Comparison of ENCODE assay signal across 8 cellular contexts in the genomic region with DNA sequence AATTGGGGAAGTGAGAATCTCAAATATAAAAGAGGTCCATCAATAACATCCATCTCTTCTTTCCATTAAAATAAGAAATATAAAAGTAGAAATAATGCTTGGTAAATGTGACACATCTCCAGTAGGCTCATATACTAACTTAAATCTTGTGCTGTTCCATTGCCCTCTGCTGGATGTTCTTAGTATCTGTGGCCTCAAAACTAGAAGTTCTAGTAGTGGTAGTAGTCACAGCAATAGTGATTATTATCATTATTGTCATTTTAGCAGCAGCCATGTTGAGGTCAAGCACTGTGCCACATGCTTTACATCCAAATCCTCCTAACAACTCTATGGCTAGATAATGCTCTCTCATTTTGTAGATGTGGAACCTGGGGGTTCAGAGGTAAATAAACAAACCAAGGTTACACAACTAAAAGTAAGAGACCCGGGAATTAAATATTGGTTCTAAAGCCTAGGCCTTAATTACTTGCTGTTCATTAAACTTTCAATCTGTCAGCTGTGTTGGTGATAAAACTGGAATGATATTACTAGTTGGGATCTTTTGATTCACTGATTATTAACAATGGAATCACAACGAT. TPM values are rescaled to one million over a fixed set of nuclear protein-coding genes. Genes with fewer than 3 reads are reported as not detected.
DNase-seq lines count a peak whose midpoint lies in the region; ATAC-seq and TF ChIP-seq lines count a peak whose summit lies in the region.

No MANE protein-coding gene starts in this region.

- H3K4me1 ChIP-seq in BE2C, result no peaks in the 10 kb centered on the region

- no peaks in the 10 kb centered on the region for H3K27me3 ChIP-seq in BE2C

- no peaks in the 10 kb centered on the region for H3K9me3 ChIP-seq in BE2C

- H3K4me3 ChIP-seq in BE2C (ENCODE audit: low read depth, low read length) (no peak overlapping the region), fibroblast of villous mesenchyme (ENCODE audit: low read depth, low read length) (no peak overlapping the region)

- DNase-seq in BE2C, result peak; percentile 42
- peak; percentile 62 for DNase-seq in NCI-H2196 (lab: John Stamatoyannopoulos, UW; ENCODE audit: unreplicated experiment)
- peak; percentile 78 for DNase-seq in fibroblast of villous mesenchyme (ENCODE audit: low read depth)
- no peak for DNase-seq in omental fat pad (ENCODE audit: low spot score)
- DNase-seq in T1000 (lab: John Stamatoyannopoulos, UW), result no peak

- no peaks in the 10 kb centered on the region for H3K36me3 ChIP-seq in BE2C

- H3K27ac ChIP-seq in VCaP, result peak overlapping the region; percentile 41

- TF ChIP-seq CTCF in BE2C (IDR thresholded peaks at IDR 0.05; ENCODE audit: low read depth, low read length) (peak; percentile 86), VCaP (conservative IDR thresholded peaks at IDR 0.05) (peak; percentile 85), fibroblast of villous mesenchyme (IDR thresholded peaks at IDR 0.05; ENCODE audit: insufficient read depth, low read depth, low read length) (peak; percentile 76), omental fat pad (IDR thresholded peaks at IDR 0.05) (peak in 1 of 3 donors; percentile 49)

- TF ChIP-seq POLR2A in GM18505 (IDR thresholded peaks at IDR 0.05; ENCODE audit: borderline replicate concordance, extremely low read depth, insufficient read depth, insufficient read length), result no peak

- ATAC-seq in GM18505 (IDR thresholded peaks at IDR 0.05; ENCODE audit: unreplicated experiment) (peak; percentile 47), HG03196 (IDR thresholded peaks at IDR 0.05; ENCODE audit: unreplicated experiment) (peak; percentile 52), omental fat pad (ENCODE audit: low FRiP score) (peak; percentile 83)

RNA-seq across cellular contexts. Expression of a gene that starts 20.2 kb away (rescaled TPM):
- polyA plus RNA-seq in BE2C (2012; ENCODE audit: insufficient read depth, insufficient read length, low read depth), result not detected
- total RNA-seq in fibroblast of villous mesenchyme, result not detected in 2 replicates
- total RNA-seq in omental fat pad, result 1 to 10 TPM in 2 of 4 donors, under 1 TPM in 2; 0.32 to 1.7 (median 0.73) TPM

RNA-seq across cellular contexts. Expression of a gene that starts 42.2 kb away (rescaled TPM):
- polyA plus RNA-seq in BE2C (2012; ENCODE audit: insufficient read depth, insufficient read length, low read depth), result 39.0 TPM
- total RNA-seq in fibroblast of villous mesenchyme (86.3 and 91.5 TPM in 2 replicates), omental fat pad (10 to 100 TPM; 59.1 to 80.5 (median 71.1) TPM)

RNA-seq across cellular contexts. Expression of a gene that starts 42.3 kb away (rescaled TPM):
- polyA plus RNA-seq in BE2C (2012; ENCODE audit: insufficient read depth, insufficient read length, low read depth), result 38.0 TPM
- 24.8 and 56.6 TPM in 2 replicates for total RNA-seq in fibroblast of villous mesenchyme
- total RNA-seq in omental fat pad, result 10 to 100 TPM; 21.9 to 43.4 (median 41.9) TPM

Comparison
In these comparisons a context has a peak if more than half of its experiments do, and no peak if none do; other contexts are left out.
1. DNase-seq: peak in BE2C (single experiment), NCI-H2196 (single experiment) and fibroblast of villous mesenchyme (single experiment); none in omental fat pad (single experiment) and T1000 (single experiment).
2. Peak in every context shown above with its lines, with median percentiles within 50 percentile points of each other: ATAC-seq.